ENCODE assay signal across 24 cellular contexts in genomic region chr7:27424749-27425148, GRCh38.
DNase-seq lines count a peak whose midpoint lies in the region; ATAC-seq, FAIRE-seq and TF ChIP-seq lines count a peak whose summit lies in the region.
"Had no signal": no experiment of that assay in that cellular context is flagged by ENCODE, and none has a peak within 500 bp of the region (broad histone marks: within the 10 kb centered on the region; RNA-seq: fewer than 3 reads in every experiment).

No MANE protein-coding gene starts in this region.

- no peak for FAIRE-seq in A549 (lab: Jason Lieb, UNC)

- ATAC-seq in A549 (peak; percentile 32 to 72; a peak in 4 of 6 replicates), RWPE2 (ENCODE audit: low read depth) (no peak)
- no peak for ATAC-seq in activated T-helper 17 cell treated with anti-CD3 and anti-CD28 coated beads, Interleukin-2, amount 50 U/mL, for 72 hours (replicated peaks)
- ATAC-seq: WTC11 had no signal

- no peak overlapping the region for H3K4me3 Mint-ChIP-seq in activated T-helper 17 cell treated with anti-CD3 and anti-CD28 coated beads, Interleukin-2, amount 50 U/mL, for 72 hours
- H3K4me3 Mint-ChIP-seq: mesothelial cell of epicardium; T-helper 1 cell treated with Interleukin-12 subunit alpha and Interleukin-12 subunit beta and Interleukin-4 antibody, amounts not matched to agents 30 μg/mL and 1 μg/mL, for 36 hours; WTC11 had no signal

- DNase-seq in A549 (ENCODE audit: low read depth in 1 of 2, low spot score in 1 of 2) (peak in 1 of 2 experiments; percentile 30), GM12865 (ENCODE audit: low read depth) (peak; percentile 3), RWPE2 (ENCODE audit: low spot score) (no peak), fibroblast of mammary gland (ENCODE audit: low read depth) (peak; percentile 19), COLO829 (ENCODE audit: low spot score) (no peak), kidney glomerular epithelial cell (lab: John Stamatoyannopoulos, UW) (no peak), caudate nucleus (lab: John Stamatoyannopoulos, UW) (no peak)
- DNase-seq: activated CD4-positive, alpha-beta T cell treated with anti-CD3 and anti-CD28 coated beads, Interleukin-2, amount 50 U/mL, for 48 hours; activated T-cell treated with anti-CD3 and anti-CD28 coated beads for 4 hours; amniotic stem cell; EL; esophagus squamous epithelium; NCI-H1417; NCI-H2107; NCI-H526 treated with DMSO at 0.1 percent for 48 hours; stimulated activated naive CD4-positive, alpha-beta T cell had no signal

- H3K4me3 ChIP-seq in A549 (no peak overlapping the region), GM12865 (ENCODE audit: low read depth, low read length) (no peak overlapping the region), RWPE2 (ENCODE audit: severe bottlenecking) (no peak overlapping the region), fibroblast of mammary gland (ENCODE audit: control insufficient read depth, low read depth, low read length) (no peak overlapping the region)
- H3K4me3 ChIP-seq: cardiac muscle cell, esophagus squamous epithelium, prostate gland, skin epidermis, tibial nerve had no signal

- H3K27me3 Mint-ChIP-seq in activated T-helper 17 cell treated with anti-CD3 and anti-CD28 coated beads, Interleukin-2, amount 50 U/mL, for 72 hours: peaks cover 13% of the 10 kb centered on the region

- TF ChIP-seq POLR2A in A549 (IDR thresholded peaks at IDR 0.05; ENCODE audit: low read length): no peak

- H3K4me1 Mint-ChIP-seq in activated T-helper 17 cell treated with anti-CD3 and anti-CD28 coated beads, Interleukin-2, amount 50 U/mL, for 72 hours: no peaks in the 10 kb centered on the region
- H3K4me1 Mint-ChIP-seq: mesothelial cell of epicardium had no signal

- no peaks in the 10 kb centered on the region for H3K36me3 ChIP-seq in RWPE2 (ENCODE audit: low read depth)
- H3K36me3 ChIP-seq: cardiac muscle cell, esophagus squamous epithelium, prostate gland, tibial nerve had no signal

- TF ChIP-seq EP300 in A549 (IDR thresholded peaks at IDR 0.05): no peak

- no peaks in the 10 kb centered on the region for H3K9me3 Mint-ChIP-seq in activated T-helper 17 cell treated with anti-CD3 and anti-CD28 coated beads, Interleukin-2, amount 50 U/mL, for 72 hours
- H3K9me3 Mint-ChIP-seq: T-helper 1 cell treated with Interleukin-12 subunit alpha and Interleukin-12 subunit beta and Interleukin-4 antibody, amounts not matched to agents 30 μg/mL and 1 μg/mL, for 36 hours; WTC11 had no signal

- TF ChIP-seq CTCF in A549 (IDR thresholded peaks at IDR 0.05) (no peak), GM12865 (IDR thresholded peaks at IDR 0.05; ENCODE audit: insufficient read depth, low read depth, low read length, missing control alignments) (no peak), RWPE2 (IDR thresholded peaks at IDR 0.05; ENCODE audit: poor library complexity, severe bottlenecking) (no peak), fibroblast of mammary gland (conservative IDR thresholded peaks at IDR 0.05; ENCODE audit: control insufficient read depth, insufficient read depth, low read depth, low read length) (no peak)

- WGBS in A549 (ENCODE audit: missing lambda C conversion rate): 13% methylated on average over 4 of the region's 4 CpGs

- TF ChIP-seq RAD21 in A549 (conservative IDR thresholded peaks at IDR 0.05 in 1 of 2, IDR thresholded peaks at IDR 0.05 in 1 of 2): no peak

- no peaks in the 10 kb centered on the region for H3K36me3 Mint-ChIP-seq in activated T-helper 17 cell treated with anti-CD3 and anti-CD28 coated beads, Interleukin-2, amount 50 U/mL, for 72 hours (ENCODE audit: low read depth)
- H3K36me3 Mint-ChIP-seq: mesothelial cell of epicardium, WTC11 had no signal

- no peak overlapping the region for H3K27ac Mint-ChIP-seq in activated T-helper 17 cell treated with anti-CD3 and anti-CD28 coated beads, Interleukin-2, amount 50 U/mL, for 72 hours
- H3K27ac Mint-ChIP-seq: mesothelial cell of epicardium; T-helper 1 cell treated with Interleukin-12 subunit alpha and Interleukin-12 subunit beta and Interleukin-4 antibody, amounts not matched to agents 30 μg/mL and 1 μg/mL, for 36 hours; WTC11 had no signal

- no peaks in the 10 kb centered on the region for H3K27me3 ChIP-seq in RWPE2 (ENCODE audit: insufficient read depth, poor library complexity, severe bottlenecking)
- H3K27me3 ChIP-seq: cardiac muscle cell, tibial nerve had no signal

- H3K9me3 ChIP-seq in A549 (no peaks in the 10 kb centered on the region), RWPE2 (ENCODE audit: severe bottlenecking) (no peaks in the 10 kb centered on the region)
- H3K9me3 ChIP-seq: esophagus squamous epithelium, prostate gland had no signal

- H3K27ac ChIP-seq in A549 (peak overlapping the region; percentile 13 to 35; a peak in 2 of 6 replicates), RWPE2 (ENCODE audit: poor library complexity, severe bottlenecking) (peak overlapping the region; percentile 30), caudate nucleus (ENCODE audit: low read depth, low read length) (no peak overlapping the region)
- H3K27ac ChIP-seq: cardiac muscle cell, esophagus squamous epithelium, skin epidermis, tibial nerve had no signal

- POLR2A ChIA-PET in A549 (lab: Yijun Ruan, JAX): no interaction called here

- peaks cover 18% of the 10 kb centered on the region for H3K4me1 ChIP-seq in A549
- peaks cover 14% of the 10 kb centered on the region for H3K4me1 ChIP-seq in RWPE2 (ENCODE audit: insufficient read depth, poor library complexity, severe bottlenecking)
- H3K4me1 ChIP-seq: prostate gland, tibial nerve had no signal

- CTCF ChIA-PET in A549 (lab: Yijun Ruan, JAX): no interaction called here

- H3K4me2 ChIP-seq in A549: peak overlapping the region; percentile 52

TF ChIP-seq in A549, 52 proteins besides CTCF, POLR2A, EP300 and RAD21:
- TF ChIP-seq MAX (IDR thresholded peaks at IDR 0.05) (0 out of 2 replicates have a peak, but pooled peaks have one; percentile 3), PBX3 (IDR thresholded peaks at IDR 0.05) (no peak), BCL3 (IDR thresholded peaks at IDR 0.05) (no peak)

Comparison
In these comparisons a context has a peak if more than half of its experiments do, and no peak if none do; other contexts are left out.
1. ATAC-seq: peak in A549 (2 of 2); none in RWPE2 (single experiment) and activated T-helper 17 cell treated with anti-CD3 and anti-CD28 coated beads, Interleukin-2, amount 50 U/mL, for 72 hours (single experiment).
2. DNase-seq: peak in GM12865 (single experiment) and fibroblast of mammary gland (single experiment); none in RWPE2 (single experiment), COLO829 (single experiment), kidney glomerular epithelial cell (single experiment) and caudate nucleus (0 of 61).